Comparison of ENCODE assay signal across 13 cellular contexts in genomic region chr13:40273173-40274000, GRCh38.
DNase-seq lines count a peak whose midpoint lies in the region; TF ChIP-seq lines count a peak whose summit lies in the region.
"Had no signal": no experiment of that assay in that cellular context is flagged by ENCODE, and none has a peak within 500 bp of the region (broad histone marks: within the 10 kb centered on the region; RNA-seq: fewer than 3 reads in every experiment).

No MANE protein-coding gene starts in this region.

- H3K27ac ChIP-seq in sigmoid colon: peak overlapping the region; percentile 66 to 84 (median 72)

- DNase-seq in C1 segment of cervical spinal cord (lab: John Stamatoyannopoulos, UW) (peak in 11 of 14 donors; percentile 8 to 61 (median 30)), amygdala (lab: John Stamatoyannopoulos, UW) (peak in 53 of 56 donors; percentile 4 to 80 (median 38)), head of caudate nucleus (peak; percentile 26 to 82 (median 60)), sigmoid colon (no peak), NOMO-1 treated with DMSO at 0.1 percent for 48 hours (lab: John Stamatoyannopoulos, UW; ENCODE audit: unreplicated experiment) (no peak)
- no peak for DNase-seq in activated T-cell treated with anti-CD3 and anti-CD28 coated beads, Interleukin-2, amount 50 U/mL, for 1 hour
- DNase-seq in stimulated activated CD4-positive, alpha-beta T cell treated with anti-CD3 and anti-CD28 coated beads, Interleukin-4, amount 100 ng/mL, for 4 hours: no peak
- DNase-seq in activated CD4-positive, CD25-positive, alpha-beta regulatory T cell treated with anti-CD3 and anti-CD28 coated beads, Interleukin-2, amount 50 U/mL, for 72 hours: no peak
- DNase-seq: activated CD8-positive, alpha-beta T cell treated with anti-CD3 and anti-CD28 coated beads, Interleukin-2, amount 10 ng/mL, durations not matched to agents 7 days and 5 days; natural killer cell; NCI-H2171; NCI-H774; Peyer's patch had no signal

- H3K27me3 ChIP-seq in sigmoid colon: no peaks in the 10 kb centered on the region
- H3K27me3 ChIP-seq: Peyer's patch had no signal

- no peaks in the 10 kb centered on the region for H3K36me3 ChIP-seq in sigmoid colon
- H3K36me3 ChIP-seq: Peyer's patch had no signal

- no peak for TF ChIP-seq POLR2A in sigmoid colon (IDR thresholded peaks at IDR 0.05)

- H3K4me3 ChIP-seq in sigmoid colon: no peak overlapping the region
- H3K4me3 ChIP-seq: Peyer's patch had no signal

- no peak for TF ChIP-seq EP300 in sigmoid colon (IDR thresholded peaks at IDR 0.05)

- H3K9me3 ChIP-seq in sigmoid colon: no peaks in the 10 kb centered on the region
- H3K9me3 ChIP-seq: Peyer's patch had no signal

- intact Hi-C loops in head of caudate nucleus (cut with DNase I) (no loop called here), sigmoid colon (cut with DNase I) (no loop called here)

- 90 to 94% methylated on average over 11 of the region's 11 CpGs for WGBS in sigmoid colon, 2 donors

- TF ChIP-seq CTCF in sigmoid colon (IDR thresholded peaks at IDR 0.05): no peak

- peaks cover 0 to 34% (median 26%) of the 10 kb centered on the region in 4 donors for H3K4me1 ChIP-seq in sigmoid colon

Comparison
In these comparisons a context has a peak if more than half of its experiments do, and no peak if none do; other contexts are left out.
1. DNase-seq: peak in C1 segment of cervical spinal cord (11 of 14), amygdala (53 of 56) and head of caudate nucleus (42 of 42); none in sigmoid colon (single experiment), activated T-cell treated with anti-CD3 and anti-CD28 coated beads, Interleukin-2, amount 50 U/mL, for 1 hour (single experiment), stimulated activated CD4-positive, alpha-beta T cell treated with anti-CD3 and anti-CD28 coated beads, Interleukin-4, amount 100 ng/mL, for 4 hours (0 of 2), NOMO-1 treated with DMSO at 0.1 percent for 48 hours (single experiment) and activated CD4-positive, CD25-positive, alpha-beta regulatory T cell treated with anti-CD3 and anti-CD28 coated beads, Interleukin-2, amount 50 U/mL, for 72 hours (single experiment).